13 cellular contexts compared by ENCODE assay signal in the genomic region with DNA sequence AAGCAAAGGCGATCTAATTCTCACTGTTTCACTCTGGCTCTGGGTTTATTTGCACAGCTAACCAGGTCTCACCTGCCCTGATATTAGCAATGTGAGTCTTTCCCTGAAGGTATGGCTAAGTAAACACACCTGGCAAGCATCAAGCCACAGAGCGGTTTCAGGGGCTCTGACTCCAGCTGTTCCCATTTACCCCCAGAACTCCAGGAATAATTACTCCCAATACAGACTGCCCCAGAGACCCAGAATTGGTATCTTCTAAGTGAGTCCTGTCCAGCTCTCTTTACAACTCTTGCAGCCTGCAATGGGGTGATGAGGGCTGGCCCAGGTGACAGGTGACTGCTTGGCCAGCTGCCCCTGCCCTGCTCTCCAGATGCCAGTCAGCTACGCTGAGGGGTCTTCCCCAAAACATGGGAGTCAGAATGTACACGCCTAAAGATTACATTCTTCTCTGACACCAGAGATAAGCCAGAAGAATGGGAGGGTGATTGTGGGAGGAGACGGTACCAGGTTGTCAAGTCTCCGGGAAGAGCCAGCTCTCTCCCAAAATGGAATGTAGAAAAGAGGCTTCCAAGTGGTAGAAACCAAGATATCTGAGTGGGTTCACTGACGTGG. TPM values are rescaled to one million over a fixed set of nuclear protein-coding genes. Genes with fewer than 3 reads are reported as not detected.
A peak's percentile ranks its signal among the peaks of the same experiment; 100 is the strongest.
DNase-seq lines count a peak whose midpoint lies in the region; ATAC-seq lines count a peak whose summit lies in the region.
"Had no signal": no experiment of that assay in that cellular context is flagged by ENCODE, and none has a peak within 500 bp of the region (broad histone marks: within the 10 kb centered on the region; RNA-seq: fewer than 3 reads in every experiment).

No MANE protein-coding gene starts in this region.

- H3K27ac ChIP-seq in mesodermal cell (ENCODE audit: low read depth, low read length, severe bottlenecking), result peak overlapping the region; percentile 90
- H3K27ac ChIP-seq: parathyroid adenoma, SJCRH30, uterus had no signal

- H3K9me3 ChIP-seq in mesodermal cell (ENCODE audit: control insufficient read depth, low read length), result no peaks in the 10 kb centered on the region
- H3K9me3 ChIP-seq: SJCRH30, uterus had no signal

- no peak for ATAC-seq in HG03039 (IDR thresholded peaks at IDR 0.05; ENCODE audit: unreplicated experiment)
- ATAC-seq: esophagus mucosa had no signal

- no peaks in the 10 kb centered on the region for H3K36me3 ChIP-seq in mesodermal cell (ENCODE audit: control insufficient read depth, insufficient read depth, low read length)
- H3K36me3 ChIP-seq: SJCRH30, uterus had no signal

- H3K4me3 ChIP-seq in mesodermal cell (ENCODE audit: extremely low read depth, insufficient read depth, low read length, poor library complexity, severe bottlenecking), result no peak overlapping the region
- H3K4me3 ChIP-seq: SJCRH30, uterus had no signal

- WGBS in mesodermal cell (ENCODE audit: insufficient coverage in 2 of 2), 2 experiments, result 80 to 83% methylated on average over 4 to 5 of the region's 7 CpGs

- peaks cover 31% of the 10 kb centered on the region for H3K4me1 ChIP-seq in mesodermal cell (ENCODE audit: control insufficient read depth, insufficient read depth, low read length, poor library complexity, severe bottlenecking)
- H3K4me1 ChIP-seq: uterus had no signal

- peak; percentile 93 for DNase-seq in DMS53 treated with DMSO at 0.1 percent for 48 hours (lab: John Stamatoyannopoulos, UW; ENCODE audit: unreplicated experiment)
- DNase-seq in NCI-H2081 (lab: John Stamatoyannopoulos, UW), result peak; percentile 46 to 84
- DNase-seq in SHP77 treated with DMSO at 0.1 percent for 48 hours (lab: John Stamatoyannopoulos, UW), result peak; percentile 62
- no peak for DNase-seq in HCEC 1CT
- DNase-seq in medulla oblongata (ENCODE audit: extremely low spot score), result no peak
- no peak for DNase-seq in DMS114 treated with DMSO at 0.1 percent for 48 hours (lab: John Stamatoyannopoulos, UW; ENCODE audit: unreplicated experiment)
- DNase-seq: Karpas-422, SJCRH30, uterus had no signal

RNA-seq across cellular contexts. Expression of gene LRRN4, which starts 4.9 kb away (rescaled TPM):
- polyA plus RNA-seq in mesodermal cell (2013, experiment 1 of 2), result 34.4 TPM
- polyA plus RNA-seq in mesodermal cell (2013, experiment 2 of 2), result 33.8 TPM

RNA-seq across cellular contexts. Expression of gene CRLS1, which starts 52.9 kb away (rescaled TPM):
- polyA plus RNA-seq in mesodermal cell (2013, experiment 1 of 2), result 70.2 TPM
- 65.5 TPM for polyA plus RNA-seq in mesodermal cell (2013, experiment 2 of 2)

Comparison
In these comparisons a context has a peak if more than half of its experiments do, and no peak if none do; other contexts are left out.
1. DNase-seq: peak in DMS53 treated with DMSO at 0.1 percent for 48 hours (single experiment), NCI-H2081 (2 of 2) and SHP77 treated with DMSO at 0.1 percent for 48 hours (single experiment); none in HCEC 1CT (single experiment), medulla oblongata (single experiment) and DMS114 treated with DMSO at 0.1 percent for 48 hours (single experiment).